ENCODE assay signal across 14 cellular contexts in genomic region chr17:37346879-37347402, GRCh38. TPM values are rescaled to one million over a fixed set of nuclear protein-coding genes. Genes with fewer than 3 reads are reported as not detected.
"Had no signal": no experiment of that assay in that cellular context is flagged by ENCODE, and none has a peak within 500 bp of the region (broad histone marks: within the 10 kb centered on the region; RNA-seq: fewer than 3 reads in every experiment).

No MANE protein-coding gene starts in this region.

RNA-seq across cellular contexts. Expression of gene C17orf78, which starts 28.8 kb away (rescaled TPM):
- total RNA-seq: activated CD4-positive, alpha-beta memory T cell treated with anti-CD3 and anti-CD28 coated beads, Interleukin-2, amount 10 ng/mL, durations not matched to agents 7 days and 5 days; activated CD4-positive, alpha-beta T cell treated with anti-CD3 and anti-CD28 coated beads for 36 hours; activated CD4-positive, alpha-beta T cell treated with anti-CD3 and anti-CD28 coated beads, Interleukin-2, amount 10 ng/mL, durations not matched to agents 7 days and 5 days; activated CD8-positive, alpha-beta memory T cell treated with anti-CD3 and anti-CD28 coated beads, Interleukin-2, amount 10 ng/mL, durations not matched to agents 7 days and 5 days; activated CD8-positive, alpha-beta T cell treated with anti-CD3 and anti-CD28 coated beads, Interleukin-2, amount 10 ng/mL, durations not matched to agents 7 days and 5 days; activated naive CD8-positive, alpha-beta T cell treated with anti-CD3 and anti-CD28 coated beads, Interleukin-2, amount 10 ng/mL, durations not matched to agents 7 days and 5 days; activated T-helper 2 cell treated with anti-CD3 and anti-CD28 coated beads, Interferon-gamma antibody, Interleukin-2, Interleukin-4, amounts not matched to agents 10 μg/mL and 5 μg/mL and 100 μg/mL, durations not matched to agents 14 hours and 24 hours and 36 hours; ascending aorta; body of pancreas; breast epithelium; cardiac septum; cerebellum; WTC11 had no signal
- polyA plus RNA-seq: adipose tissue had no signal
